In genomic region chr14:56129941-56130340, GRCh38 we compare ENCODE assay signal across 17 cellular contexts. TPM values are rescaled to one million over a fixed set of nuclear protein-coding genes. Genes with fewer than 3 reads are reported as not detected.
A peak's percentile ranks its signal among the peaks of the same experiment; 100 is the strongest.
DNase-seq lines count a peak whose midpoint lies in the region; ATAC-seq and TF ChIP-seq lines count a peak whose summit lies in the region.
"Had no signal": no experiment of that assay in that cellular context is flagged by ENCODE, and none has a peak within 500 bp of the region (broad histone marks: within the 10 kb centered on the region; RNA-seq: fewer than 3 reads in every experiment).

No MANE protein-coding gene starts in this region.

- peaks cover 0 to 1% of the 10 kb centered on the region in 2 donors for H3K9me3 Mint-ChIP-seq in activated T-cell treated with anti-CD3 and anti-CD28 coated beads, Interleukin-2, amount 50 U/mL, for 72 hours
- H3K9me3 Mint-ChIP-seq: activated naive CD4-positive, alpha-beta T cell treated with anti-CD3 and anti-CD28 coated beads, Interleukin-2, amount 50 U/mL, for 72 hours; stimulated activated naive CD8-positive, alpha-beta T cell treated with anti-CD3 and anti-CD28 coated beads, Interleukin-15, Interleukin-2, amounts not matched to agents 100 ng/mL and 50 ng/mL, for 24 hours had no signal

- H3K36me3 ChIP-seq in upper lobe of right lung: no peaks in the 10 kb centered on the region
- H3K36me3 ChIP-seq in stomach: no peaks in the 10 kb centered on the region
- H3K36me3 ChIP-seq: breast epithelium, HAP-1 had no signal

- H3K9me3 ChIP-seq in upper lobe of right lung (no peaks in the 10 kb centered on the region), stomach (no peaks in the 10 kb centered on the region)
- H3K9me3 ChIP-seq: breast epithelium, HAP-1 had no signal

- no peak for TF ChIP-seq EP300 in stomach (IDR thresholded peaks at IDR 0.05)

- ATAC-seq in Right ventricle myocardium superior (ENCODE audit: poor library complexity) (peak; percentile 61), upper lobe of right lung (peak; percentile 74), HG03457 (IDR thresholded peaks at IDR 0.05; ENCODE audit: unreplicated experiment) (no peak)
- ATAC-seq in activated T-cell treated with anti-CD3 and anti-CD28 coated beads, Interleukin-2, amount 50 U/mL, for 72 hours (replicated peaks in 1 of 2): no peak
- ATAC-seq: activated naive CD4-positive, alpha-beta T cell treated with anti-CD3 and anti-CD28 coated beads, Interleukin-2, amount 50 U/mL, for 72 hours had no signal

- no peaks in the 10 kb centered on the region for H3K27me3 ChIP-seq in upper lobe of right lung
- no peaks in the 10 kb centered on the region for H3K27me3 ChIP-seq in stomach
- H3K27me3 ChIP-seq: breast epithelium had no signal

- H3K27ac Mint-ChIP-seq in activated T-cell treated with anti-CD3 and anti-CD28 coated beads, Interleukin-2, amount 50 U/mL, for 72 hours: no peak overlapping the region
- H3K27ac Mint-ChIP-seq: activated naive CD4-positive, alpha-beta T cell treated with anti-CD3 and anti-CD28 coated beads, Interleukin-2, amount 50 U/mL, for 72 hours; stimulated activated naive CD8-positive, alpha-beta T cell treated with anti-CD3 and anti-CD28 coated beads, Interleukin-15, Interleukin-2, amounts not matched to agents 100 ng/mL and 50 ng/mL, for 24 hours had no signal

- WGBS in stomach, 5 donors: 26 to 48% (median 36%) methylated on average over 4 of the region's 4 CpGs

- no peaks in the 10 kb centered on the region for H3K36me3 Mint-ChIP-seq in activated T-cell treated with anti-CD3 and anti-CD28 coated beads, Interleukin-2, amount 50 U/mL, for 72 hours (ENCODE audit: insufficient read depth in 2 of 2)
- H3K36me3 Mint-ChIP-seq: activated naive CD4-positive, alpha-beta T cell treated with anti-CD3 and anti-CD28 coated beads, Interleukin-2, amount 50 U/mL, for 72 hours had no signal

- intact Hi-C loops in Right ventricle myocardium superior (cut with DNase I): no loop called here
- intact Hi-C loops in cardiac septum (cut with DNase I): no loop called here
- intact Hi-C loops in upper lobe of right lung (cut with DNase I): no loop called here
- intact Hi-C loops in stomach (cut with DNase I; ENCODE audit: low total_unique reads): no loop called here

- H3K4me1 ChIP-seq in upper lobe of right lung: peaks cover 27% of the 10 kb centered on the region
- H3K4me1 ChIP-seq in stomach: peaks cover 34 to 95% (median 68%) of the 10 kb centered on the region in 4 donors
- H3K4me1 ChIP-seq: breast epithelium had no signal

- TF ChIP-seq POLR2A in stomach (IDR thresholded peaks at IDR 0.05): no peak

- peaks cover 2% of the 10 kb centered on the region for H3K27me3 Mint-ChIP-seq in activated T-cell treated with anti-CD3 and anti-CD28 coated beads, Interleukin-2, amount 50 U/mL, for 72 hours (ENCODE audit: low read depth)

- H3K4me1 Mint-ChIP-seq in activated T-cell treated with anti-CD3 and anti-CD28 coated beads, Interleukin-2, amount 50 U/mL, for 72 hours (ENCODE audit: low read depth): peaks cover 42% of the 10 kb centered on the region

- TF ChIP-seq CTCF in fibroblast of mammary gland (conservative IDR thresholded peaks at IDR 0.05; ENCODE audit: control insufficient read depth, insufficient read depth, low read depth, low read length): no peak
- TF ChIP-seq CTCF in upper lobe of right lung (IDR thresholded peaks at IDR 0.05): no peak
- TF ChIP-seq CTCF in stomach (IDR thresholded peaks at IDR 0.05): no peak

- no peak overlapping the region for H3K27ac ChIP-seq in upper lobe of right lung
- H3K27ac ChIP-seq in stomach: peak overlapping the region in 2 of 5 donors; percentile 26 to 36
- H3K27ac ChIP-seq: breast epithelium had no signal

- H3K4me3 Mint-ChIP-seq in activated T-cell treated with anti-CD3 and anti-CD28 coated beads, Interleukin-2, amount 50 U/mL, for 72 hours: no peak overlapping the region
- H3K4me3 Mint-ChIP-seq: stimulated activated naive CD8-positive, alpha-beta T cell treated with anti-CD3 and anti-CD28 coated beads, Interleukin-15, Interleukin-2, amounts not matched to agents 100 ng/mL and 50 ng/mL, for 24 hours had no signal

- H3K4me3 ChIP-seq in fibroblast of mammary gland (ENCODE audit: control insufficient read depth, low read depth, low read length) (no peak overlapping the region), upper lobe of right lung (no peak overlapping the region), stomach (no peak overlapping the region)
- H3K4me3 ChIP-seq: breast epithelium, HAP-1 had no signal

- DNase-seq in Right ventricle myocardium superior (peak; percentile 66), cardiac septum (ENCODE audit: low spot score) (no peak), SIG-M5 (lab: John Stamatoyannopoulos, UW) (peak; percentile 44), fibroblast of mammary gland (ENCODE audit: low read depth) (peak; percentile 25), upper lobe of right lung (no peak), stomach (no peak)
- DNase-seq in activated T-cell treated with anti-CD3 and anti-CD28 coated beads, Interleukin-2, amount 50 U/mL, for 72 hours: no peak
- DNase-seq: ACHN; effector memory CD4-positive, alpha-beta T cell; foreskin melanocyte; midbrain; NCI-H2081 treated with DMSO at 0.1 percent for 48 hours had no signal

RNA-seq across cellular contexts. Expression of gene PELI2, which starts 11.7 kb away (rescaled TPM):
- total RNA-seq in Right ventricle myocardium superior: 4.2 TPM
- total RNA-seq in cardiac septum: 3.4 TPM
- 25.7 TPM for total RNA-seq in upper lobe of right lung
- total RNA-seq in activated T-cell treated with anti-CD3 and anti-CD28 coated beads, Interleukin-2, amount 50 U/mL, for 72 hours: 10 to 100 TPM; 11.3 to 11.7 TPM
- 10 to 100 TPM in 4 of 5 donors, 1 to 10 TPM in 1; 6.4 to 48.3 (median 24.0) TPM for total RNA-seq in stomach
- 10 to 100 TPM in 1 of 3 donors, 1 to 10 TPM in 2; 3.0 to 10.4 (median 4.7) TPM for polyA plus RNA-seq in stomach

Comparison
In these comparisons a context has a peak if more than half of its experiments do, and no peak if none do; other contexts are left out.
1. DNase-seq: peak in Right ventricle myocardium superior (single experiment), SIG-M5 (single experiment) and fibroblast of mammary gland (single experiment); none in cardiac septum (single experiment), upper lobe of right lung (single experiment), activated T-cell treated with anti-CD3 and anti-CD28 coated beads, Interleukin-2, amount 50 U/mL, for 72 hours (0 of 2) and stomach (single experiment).
2. ATAC-seq: peak in Right ventricle myocardium superior (single experiment) and upper lobe of right lung (single experiment); none in activated T-cell treated with anti-CD3 and anti-CD28 coated beads, Interleukin-2, amount 50 U/mL, for 72 hours (0 of 2) and HG03457 (single experiment).